ENCODE assay signal across 8 cellular contexts in the genomic region with DNA sequence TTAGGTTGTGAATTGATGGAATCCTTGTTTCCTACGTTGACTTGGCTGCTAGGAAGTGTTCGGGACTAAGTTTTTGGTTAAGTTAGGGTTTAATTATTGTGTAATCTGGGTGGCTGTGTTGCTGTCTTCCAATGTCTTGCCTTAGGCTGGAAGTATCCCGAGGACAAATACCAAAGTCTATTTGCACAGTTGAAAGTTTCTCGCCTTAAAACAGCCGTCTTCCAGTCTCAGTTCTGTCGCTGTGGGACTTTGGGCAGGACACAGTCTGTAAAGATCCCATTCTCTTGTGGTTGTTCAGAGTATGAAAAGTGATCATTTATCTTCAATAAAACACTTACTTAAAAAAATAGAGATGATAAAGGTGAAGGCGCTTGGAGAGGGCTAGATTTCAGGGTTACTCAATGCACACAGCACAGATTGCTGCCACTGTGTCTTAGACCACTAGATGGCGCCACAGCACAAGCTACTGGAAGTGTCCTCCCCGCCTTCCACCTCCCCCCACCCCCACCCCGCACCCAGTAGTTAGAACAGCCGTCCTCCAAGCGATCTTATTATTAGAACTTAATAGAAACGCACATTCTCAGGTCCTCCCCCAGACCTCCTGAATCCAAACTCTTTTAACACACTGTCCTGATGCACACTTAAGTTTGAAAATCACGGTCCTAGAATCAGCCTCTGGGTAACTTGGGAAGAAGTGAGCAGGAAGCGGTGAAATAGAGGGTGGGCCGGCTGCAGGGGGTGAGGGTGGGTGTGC. TPM values are rescaled to one million over a fixed set of nuclear protein-coding genes. Genes with fewer than 3 reads are reported as not detected.
DNase-seq lines count a peak whose midpoint lies in the region; ATAC-seq, FAIRE-seq and TF ChIP-seq lines count a peak whose summit lies in the region.

No MANE protein-coding gene starts in this region.

- DNase-seq in GM04504 (ENCODE audit: low read depth) (peak; percentile 43), RCC 7860 (ENCODE audit: low spot score) (peak; percentile 41), fibroblast of villous mesenchyme (ENCODE audit: low read depth) (peak; percentile 79), omental fat pad (ENCODE audit: low spot score) (peak; percentile 96), testis (peak; percentile 96)

- no peaks in the 10 kb centered on the region for H3K27me3 ChIP-seq in testis

- H3K27ac Mint-ChIP-seq in activated T-helper 17 cell treated with anti-CD3 and anti-CD28 coated beads, Interleukin-2, amount 50 U/mL, for 72 hours, result no peak overlapping the region

- H3K4me3 Mint-ChIP-seq in activated T-helper 17 cell treated with anti-CD3 and anti-CD28 coated beads, Interleukin-2, amount 50 U/mL, for 72 hours, result no peak overlapping the region

- H3K4me1 Mint-ChIP-seq in activated T-helper 17 cell treated with anti-CD3 and anti-CD28 coated beads, Interleukin-2, amount 50 U/mL, for 72 hours, result peaks cover 3% of the 10 kb centered on the region

- FAIRE-seq in RCC 7860 (lab: Jason Lieb, UNC), result no peak

- TF ChIP-seq POLR2A in testis (IDR thresholded peaks at IDR 0.05), result no peak

- H3K36me3 Mint-ChIP-seq in activated T-helper 17 cell treated with anti-CD3 and anti-CD28 coated beads, Interleukin-2, amount 50 U/mL, for 72 hours (ENCODE audit: low read depth), result no peaks in the 10 kb centered on the region

- peak; percentile 83 for TF ChIP-seq CTCF in LNCAP (IDR thresholded peaks at IDR 0.05)
- peak; percentile 74 for TF ChIP-seq CTCF in fibroblast of villous mesenchyme (IDR thresholded peaks at IDR 0.05; ENCODE audit: insufficient read depth, low read depth, low read length)
- TF ChIP-seq CTCF in omental fat pad (IDR thresholded peaks at IDR 0.05), result no peak
- peak; percentile 55 to 90 (median 79) for TF ChIP-seq CTCF in testis (IDR thresholded peaks at IDR 0.05)

- intact Hi-C loops in testis (cut with DNase I; ENCODE audit: low total_unique reads), result no loop called here

- no peaks in the 10 kb centered on the region for H3K36me3 ChIP-seq in testis (ENCODE audit: low read depth, missing control alignments)

- ATAC-seq in activated T-helper 17 cell treated with anti-CD3 and anti-CD28 coated beads, Interleukin-2, amount 50 U/mL, for 72 hours (replicated peaks), result peak; percentile 93
- ATAC-seq in omental fat pad (ENCODE audit: low FRiP score), result peak; percentile 89
- no peak for ATAC-seq in HG02970 (IDR thresholded peaks at IDR 0.05; ENCODE audit: low FRiP score, unreplicated experiment)

- peak overlapping the region; percentile 41 for H3K4me3 ChIP-seq in fibroblast of villous mesenchyme (ENCODE audit: low read depth, low read length)
- no peak overlapping the region for H3K4me3 ChIP-seq in testis

- WGBS in testis, 2 donors, result 31 to 34% methylated on average over 14 to 16 of the region's 16 CpGs

- no peak overlapping the region for H3K27ac ChIP-seq in testis

- H3K27me3 Mint-ChIP-seq in activated T-helper 17 cell treated with anti-CD3 and anti-CD28 coated beads, Interleukin-2, amount 50 U/mL, for 72 hours, result peaks cover 3% of the 10 kb centered on the region

- no peaks in the 10 kb centered on the region for H3K9me3 ChIP-seq in testis

- no peaks in the 10 kb centered on the region for H3K9me3 Mint-ChIP-seq in activated T-helper 17 cell treated with anti-CD3 and anti-CD28 coated beads, Interleukin-2, amount 50 U/mL, for 72 hours

- peaks cover 3% of the 10 kb centered on the region for H3K4me1 ChIP-seq in testis

RNA-seq across cellular contexts. Expression of a gene that starts 45.8 kb away (rescaled TPM):
- 10 to 100 TPM; 18.7 to 45.3 TPM for total RNA-seq in activated T-helper 17 cell treated with anti-CD3 and anti-CD28 coated beads, Interleukin-2, amount 50 U/mL, for 72 hours
- total RNA-seq in fibroblast of villous mesenchyme (15.1 and 18.1 TPM in 2 replicates), omental fat pad (10 to 100 TPM; 29.4 to 89.0 (median 36.1) TPM), testis (100 to 1,000 TPM in 1 of 2 donors, 10 to 100 TPM in 1; 73.0 to 304 TPM)
- polyA plus RNA-seq in testis (ENCODE audit: insufficient read depth, low read depth, low replicate concordance), result 224 TPM

Comparison
In these comparisons a context has a peak if more than half of its experiments do, and no peak if none do; other contexts are left out.
1. DNase-seq: peak in every context shown above with its lines; median percentile 96 in omental fat pad; 96 in testis; 79 in fibroblast of villous mesenchyme; 43 in GM04504; 41 in RCC 7860.
2. CTCF ChIP-seq: peak in LNCAP (single experiment), fibroblast of villous mesenchyme (single experiment) and testis (3 of 3); none in omental fat pad (0 of 3).